ENCODE assay signal across 9 cellular contexts in genomic region chr1:56578963-56579875, GRCh38. TPM values are rescaled to one million over a fixed set of nuclear protein-coding genes. Genes with fewer than 3 reads are reported as not detected.
A peak's percentile ranks its signal among the peaks of the same experiment; 100 is the strongest.
DNase-seq lines count a peak whose midpoint lies in the region; ATAC-seq, FAIRE-seq and TF ChIP-seq lines count a peak whose summit lies in the region.
"Had no signal": no experiment of that assay in that cellular context is flagged by ENCODE, and none has a peak within 500 bp of the region (broad histone marks: within the 10 kb centered on the region; RNA-seq: fewer than 3 reads in every experiment).

Gene PLPP3 (minus strand): TSS chr1:56579563. CDS start chr1:56579016, 547 bp downstream.

- peak within 1 kb of the TSS; percentile 84 to 95 (median 93) for H3K27ac ChIP-seq in pancreas

- FAIRE-seq in pancreas (lab: Jason Lieb, UNC) = peak; percentile 17
- FAIRE-seq: islet of Langerhans had no signal

- TF ChIP-seq CTCF in astrocyte of the cerebellum (IDR thresholded peaks at IDR 0.05; ENCODE audit: low read depth, low read length, missing control alignments) (peak; percentile 59), pancreas (IDR thresholded peaks at IDR 0.05) (peak in 2 of 4 donors; percentile 23 to 31)

- peak; percentile 37 for ATAC-seq in HG02588 (IDR thresholded peaks at IDR 0.05; ENCODE audit: unreplicated experiment)
- ATAC-seq in left ventricle myocardium superior = peak; percentile 87
- ATAC-seq in pancreas = peak; percentile 82 to 89 (median 86)

- no peaks in the 10 kb centered on the region for H3K36me3 ChIP-seq in pancreas

- H3K4me1 ChIP-seq in pancreas = peaks cover 6 to 43% (median 22%) of the 10 kb centered on the region in 3 donors

- in situ Hi-C loops in astrocyte of the cerebellum (cut with HindIII; ENCODE audit: low sequenced_read_pairs) = loop anchor here (25.0 kb wide), 1 partner anchor 1442 kb away; no protein-coding TSS in a partner anchor

- intact Hi-C loops in left ventricle myocardium superior (cut with micrococcal nuclease) (loop anchor here (10.0 kb wide), 1 partner anchor 64 kb away; no protein-coding TSS in a partner anchor), pancreas (cut with DNase I) (loop anchor here in 1 of 3 donors (10.0 kb wide), 2 partner anchors 54 to 164 kb away; no protein-coding TSS in a partner anchor)

- DNase-seq in DMS53 (lab: John Stamatoyannopoulos, UW) (peak; percentile 95), NCI-H82 (lab: John Stamatoyannopoulos, UW) (peak; percentile 82), astrocyte of the cerebellum (ENCODE audit: low read depth) (peak; percentile 91), left ventricle myocardium superior (peak; percentile 91), pancreas (peak; percentile 82 to 91 (median 85)), NCI-H146 treated with DMSO at 0.1 percent for 48 hours (lab: John Stamatoyannopoulos, UW; ENCODE audit: unreplicated experiment) (no peak)
- DNase-seq in activated effector memory CD4-positive, alpha-beta T cell treated with anti-CD3 and anti-CD28 coated beads, Interleukin-2, amount 50 U/mL, for 16 hours = no peak

- WGBS in pancreas, 2 donors = 0% methylated on average over 62 of the region's 62 CpGs

- H3K4me3 ChIP-seq in astrocyte of the cerebellum (ENCODE audit: low read depth, low read length) (peak within 1 kb of the TSS; percentile 88), pancreas (peak within 1 kb of the TSS; percentile 74 to 98 (median 91))

- no peaks in the 10 kb centered on the region for H3K9me3 ChIP-seq in pancreas

- H3K27me3 ChIP-seq in pancreas = no peaks in the 10 kb centered on the region

RNA-seq across cellular contexts. Expression of gene PLPP3, which starts in this region (rescaled TPM):
- total RNA-seq in left ventricle myocardium superior = 140 TPM
- 10 to 100 TPM; 14.6 to 29.6 (median 21.8) TPM for total RNA-seq in pancreas
- 10 to 100 TPM in 1 of 2 donors, 1 to 10 TPM in 1; 5.5 to 13.7 TPM for polyA plus RNA-seq in pancreas

Comparison
In these comparisons a context has a peak if more than half of its experiments do, and no peak if none do; other contexts are left out.
1. DNase-seq: peak in DMS53 (single experiment), NCI-H82 (single experiment), astrocyte of the cerebellum (single experiment), left ventricle myocardium superior (single experiment) and pancreas (6 of 6); none in NCI-H146 treated with DMSO at 0.1 percent for 48 hours (single experiment) and activated effector memory CD4-positive, alpha-beta T cell treated with anti-CD3 and anti-CD28 coated beads, Interleukin-2, amount 50 U/mL, for 16 hours (single experiment).
2. ATAC-seq: peak in every context shown above with its lines; median percentile 87 in left ventricle myocardium superior; 86 in pancreas; 37 in HG02588.